ENCODE assay signal across 17 cellular contexts in the genomic region with DNA sequence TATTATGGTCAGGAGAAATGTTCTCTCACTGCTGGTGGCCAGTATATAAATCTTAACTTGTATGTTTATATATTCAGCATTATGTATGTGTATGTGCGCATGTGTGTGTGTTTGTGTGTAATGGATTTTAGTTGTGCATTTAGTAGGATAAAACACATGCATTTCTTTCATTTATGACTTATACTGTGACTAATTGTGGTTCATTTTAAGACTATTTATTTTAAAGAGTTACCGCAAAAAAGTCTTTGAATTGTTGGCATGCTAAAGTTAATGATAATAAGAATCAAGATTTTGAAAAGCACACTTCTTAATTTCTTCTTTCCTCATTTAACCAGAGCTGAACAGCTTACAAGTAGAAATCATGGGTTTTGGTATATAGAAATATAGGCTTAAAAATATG.
DNase-seq lines count a peak whose midpoint lies in the region; ATAC-seq and TF ChIP-seq lines count a peak whose summit lies in the region.
"Had no signal": no experiment of that assay in that cellular context is flagged by ENCODE, and none has a peak within 500 bp of the region (broad histone marks: within the 10 kb centered on the region; RNA-seq: fewer than 3 reads in every experiment).

No MANE protein-coding gene starts in this region.

- TF ChIP-seq POLR2A in uterus (IDR thresholded peaks at IDR 0.05): no peak

- peak; percentile 36 for DNase-seq in LHCN-M2 (ENCODE audit: low read depth)
- peak; percentile 35 for DNase-seq in choroid plexus epithelial cell (ENCODE audit: low read depth)
- DNase-seq in uterus: no peak
- no peak for DNase-seq in heart right ventricle
- DNase-seq: activated gamma-delta T cell; CD4-positive, CD25-positive, alpha-beta regulatory T cell; NCI-H2029; NCI-H748 treated with DMSO at 0.1 percent for 48 hours; stimulated activated naive B cell treated with anti-CD40 and anti-IgM and Interleukin-4, amounts not matched to agents 10 μg/mL and 1 μg/mL and 100 μg/mL, for 72 hours; T-helper 1 cell had no signal

- no peak for TF ChIP-seq CTCF in choroid plexus epithelial cell (conservative IDR thresholded peaks at IDR 0.05; ENCODE audit: low read depth, low read length)
- no peak for TF ChIP-seq CTCF in uterus (IDR thresholded peaks at IDR 0.05)
- TF ChIP-seq CTCF in heart right ventricle (IDR thresholded peaks at IDR 0.05): no peak

- H3K4me3 ChIP-seq in choroid plexus epithelial cell (ENCODE audit: low read depth, low read length) (no peak overlapping the region), mesodermal cell (ENCODE audit: extremely low read depth, insufficient read depth, low read length, poor library complexity, severe bottlenecking) (no peak overlapping the region), uterus (no peak overlapping the region), heart right ventricle (no peak overlapping the region)
- H3K4me3 ChIP-seq: GM12878, lung, skin epidermis had no signal

- ATAC-seq in GM19351 (IDR thresholded peaks at IDR 0.05; ENCODE audit: unreplicated experiment) (no peak), heart right ventricle (no peak), GM18858 (IDR thresholded peaks at IDR 0.05; ENCODE audit: unreplicated experiment) (no peak)
- ATAC-seq: GM12878; stimulated activated naive B cell treated with anti-CD40 and anti-IgM and Interleukin-4, amounts not matched to agents 10 μg/mL and 1 μg/mL and 100 μg/mL, for 72 hours had no signal

- H3K36me3 ChIP-seq in mesodermal cell (ENCODE audit: control insufficient read depth, insufficient read depth, low read length) (peaks cover 61% of the 10 kb centered on the region), uterus (no peaks in the 10 kb centered on the region), heart right ventricle (no peaks in the 10 kb centered on the region)
- H3K36me3 ChIP-seq: neutrophil had no signal

- H3K27ac ChIP-seq in mesodermal cell (ENCODE audit: low read depth, low read length, severe bottlenecking) (peak overlapping the region; percentile 97), uterus (peak overlapping the region; percentile 39 to 73), heart right ventricle (peak overlapping the region in 3 of 10 donors; percentile 42 to 54 (median 42))
- H3K27ac ChIP-seq: neutrophil had no signal

- WGBS in mesodermal cell (ENCODE audit: insufficient coverage in 2 of 2), 2 experiments: no CpG with 5 or more reads among the region's 2 CpGs
- 78 to 97% methylated on average over 2 of the region's 2 CpGs for WGBS in heart right ventricle, 2 donors

- intact Hi-C loops in uterus (cut with DNase I; ENCODE audit: low total_unique reads) (no loop called here), heart right ventricle (cut with DNase I) (no loop called here)

- H3K27me3 ChIP-seq in uterus (no peaks in the 10 kb centered on the region), heart right ventricle (no peaks in the 10 kb centered on the region)
- H3K27me3 ChIP-seq: neutrophil had no signal

- no peaks in the 10 kb centered on the region for H3K9me3 ChIP-seq in mesodermal cell (ENCODE audit: control insufficient read depth, low read length)
- no peaks in the 10 kb centered on the region for H3K9me3 ChIP-seq in uterus
- H3K9me3 ChIP-seq in heart right ventricle: no peaks in the 10 kb centered on the region
- H3K9me3 ChIP-seq: neutrophil had no signal

- H3K4me1 ChIP-seq in mesodermal cell (ENCODE audit: control insufficient read depth, insufficient read depth, low read length, poor library complexity, severe bottlenecking): peaks cover 36% of the 10 kb centered on the region
- peaks cover 0 to 3% of the 10 kb centered on the region in 2 donors for H3K4me1 ChIP-seq in uterus
- peaks cover 0 to 30% (median 18%) of the 10 kb centered on the region in 9 donors for H3K4me1 ChIP-seq in heart right ventricle

Comparison
In these comparisons a context has a peak if more than half of its experiments do, and no peak if none do; other contexts are left out.
1. DNase-seq: peak in LHCN-M2 (single experiment) and choroid plexus epithelial cell (single experiment); none in uterus (0 of 2) and heart right ventricle (0 of 2).